In genomic region chr10:75400163-75400768, GRCh38 we compare ENCODE assay signal across 8 cellular contexts.
A peak's percentile ranks its signal among the peaks of the same experiment; 100 is the strongest.
DNase-seq lines count a peak whose midpoint lies in the region; ATAC-seq and TF ChIP-seq lines count a peak whose summit lies in the region.

No MANE protein-coding gene starts in this region.

- no peak for TF ChIP-seq CTCF in GM10266 (IDR thresholded peaks at IDR 0.05; ENCODE audit: control insufficient read depth, insufficient read depth, low read depth, missing control alignments)

- H3K36me3 Mint-ChIP-seq in activated naive CD8-positive, alpha-beta T cell = no peaks in the 10 kb centered on the region
- peaks cover under 1% of the 10 kb centered on the region for H3K36me3 Mint-ChIP-seq in stimulated activated memory B cell treated with anti-CD40 and anti-IgM and Interleukin-4, amounts not matched to agents 10 μg/mL and 1 μg/mL and 100 μg/mL, for 72 hours

- peaks cover 23% of the 10 kb centered on the region for H3K27me3 Mint-ChIP-seq in activated naive CD8-positive, alpha-beta T cell
- H3K27me3 Mint-ChIP-seq in stimulated activated memory B cell treated with anti-CD40 and anti-IgM and Interleukin-4, amounts not matched to agents 10 μg/mL and 1 μg/mL and 100 μg/mL, for 72 hours = peaks cover 80% of the 10 kb centered on the region

- H3K9me3 ChIP-seq in iPS-18a (ENCODE audit: control insufficient read depth, low read depth, low read length) = no peaks in the 10 kb centered on the region

- peak overlapping the region; percentile 39 for H3K9ac ChIP-seq in iPS-18a (ENCODE audit: low read length)

- ATAC-seq in stimulated activated memory B cell treated with anti-CD40 and anti-IgM and Interleukin-4, amounts not matched to agents 10 μg/mL and 1 μg/mL and 100 μg/mL, for 72 hours = no peak
- ATAC-seq in HG03095 (IDR thresholded peaks at IDR 0.05; ENCODE audit: unreplicated experiment) (no peak), HG02623 (IDR thresholded peaks at IDR 0.05; ENCODE audit: unreplicated experiment) (no peak)

- peaks cover 99% of the 10 kb centered on the region for H3K27me3 ChIP-seq in iPS-18a (ENCODE audit: control insufficient read depth, insufficient read depth, low read length)

- H3K27ac ChIP-seq in iPS-18a (ENCODE audit: low read length) = no peak overlapping the region

- no peak overlapping the region for H3K27ac Mint-ChIP-seq in activated naive CD8-positive, alpha-beta T cell
- H3K27ac Mint-ChIP-seq in stimulated activated memory B cell treated with anti-CD40 and anti-IgM and Interleukin-4, amounts not matched to agents 10 μg/mL and 1 μg/mL and 100 μg/mL, for 72 hours = no peak overlapping the region

- peak overlapping the region; percentile 80 for H3K4me3 Mint-ChIP-seq in activated naive CD8-positive, alpha-beta T cell
- peak overlapping the region; percentile 82 for H3K4me3 Mint-ChIP-seq in stimulated activated memory B cell treated with anti-CD40 and anti-IgM and Interleukin-4, amounts not matched to agents 10 μg/mL and 1 μg/mL and 100 μg/mL, for 72 hours

- peaks cover 26% of the 10 kb centered on the region for H3K4me1 ChIP-seq in iPS-18a (ENCODE audit: control insufficient read depth, low read depth, low read length)

- H3K4me1 Mint-ChIP-seq in activated naive CD8-positive, alpha-beta T cell (ENCODE audit: low read depth) = peaks cover 26% of the 10 kb centered on the region
- H3K4me1 Mint-ChIP-seq in stimulated activated memory B cell treated with anti-CD40 and anti-IgM and Interleukin-4, amounts not matched to agents 10 μg/mL and 1 μg/mL and 100 μg/mL, for 72 hours = peaks cover 43% of the 10 kb centered on the region

- no peaks in the 10 kb centered on the region for H3K36me3 ChIP-seq in iPS-18a (ENCODE audit: control insufficient read depth, low read depth, low read length)

- H3K4me3 ChIP-seq in iPS-18a (ENCODE audit: low read length) = peak overlapping the region; percentile 77

- H3K9me3 Mint-ChIP-seq in activated naive CD8-positive, alpha-beta T cell (ENCODE audit: low read depth) = no peaks in the 10 kb centered on the region
- peaks cover 2% of the 10 kb centered on the region for H3K9me3 Mint-ChIP-seq in stimulated activated memory B cell treated with anti-CD40 and anti-IgM and Interleukin-4, amounts not matched to agents 10 μg/mL and 1 μg/mL and 100 μg/mL, for 72 hours

- DNase-seq in 8988T (peak; percentile 61), GM10266 (ENCODE audit: extremely low spot score) (peak; percentile 55), NOMO-1 (lab: John Stamatoyannopoulos, UW; ENCODE audit: unreplicated experiment in 2 of 2) (no peak)

Comparison
In these comparisons a context has a peak if more than half of its experiments do, and no peak if none do; other contexts are left out.
1. DNase-seq: peak in 8988T (single experiment) and GM10266 (single experiment); none in NOMO-1 (0 of 2).